8 cellular contexts compared by ENCODE assay signal in the genomic region with DNA sequence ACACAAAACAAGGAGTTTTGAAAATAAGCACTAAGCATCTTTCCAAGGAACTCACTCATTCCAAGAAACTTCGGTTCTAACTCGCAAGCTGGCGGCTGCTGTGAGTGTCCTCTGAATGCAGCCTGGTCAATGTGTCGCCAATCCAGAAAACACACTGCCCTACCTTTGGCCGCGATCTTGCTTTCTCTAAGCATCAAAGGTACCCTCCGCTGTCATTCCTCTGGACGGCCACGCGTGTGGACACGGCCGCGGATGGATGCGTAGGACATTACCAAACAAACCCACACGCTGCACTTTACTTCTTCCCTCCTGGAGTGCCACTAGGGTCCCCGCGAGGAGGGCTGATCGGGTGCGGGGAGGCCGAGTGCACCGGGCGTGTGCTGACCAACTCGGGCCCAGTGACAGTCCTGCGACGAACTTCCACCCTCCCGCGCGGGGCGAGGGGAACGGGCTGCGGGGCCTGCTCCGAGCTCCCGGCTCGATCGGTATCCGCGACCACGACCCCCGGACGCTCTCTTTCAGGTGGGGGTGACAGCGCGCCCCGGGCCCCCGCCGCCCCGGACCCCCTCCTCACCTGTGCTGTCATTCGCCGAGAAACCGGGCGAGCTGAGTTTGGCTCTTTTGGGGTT. TPM values are rescaled to one million over a fixed set of nuclear protein-coding genes. Genes with fewer than 3 reads are reported as not detected.
A peak's percentile ranks its signal among the peaks of the same experiment; 100 is the strongest.
DNase-seq lines count a peak whose midpoint lies in the region; ATAC-seq, FAIRE-seq and TF ChIP-seq lines count a peak whose summit lies in the region.

No MANE protein-coding gene starts in this region.

- TF ChIP-seq CTCF in foreskin fibroblast (IDR thresholded peaks at IDR 0.05; ENCODE audit: low read depth, low read length) (no peak), osteoblast (IDR thresholded peaks at IDR 0.05; ENCODE audit: extremely low read depth, low read depth, low read length) (no peak)

- H3K4me1 ChIP-seq in osteoblast (ENCODE audit: insufficient read depth, low read length), result peaks cover 23% of the 10 kb centered on the region

- FAIRE-seq in GM12892 (lab: Jason Lieb, UNC), result peak; percentile 71

- H3K27me3 ChIP-seq in osteoblast (ENCODE audit: insufficient read depth, low read length), result no peaks in the 10 kb centered on the region

- no peak overlapping the region for H3K27ac ChIP-seq in osteoblast (ENCODE audit: low read depth, low read length)

- peak; percentile 22 for ATAC-seq in HG03432 (IDR thresholded peaks at IDR 0.05; ENCODE audit: unreplicated experiment)

- DNase-seq in GM12892 (ENCODE audit: insufficient read length) (no peak), foreskin fibroblast (peak in 1 of 2 donors; percentile 36), osteoblast (ENCODE audit: insufficient read length, low spot score, missing footprints) (no peak), NCI-H2081 (lab: John Stamatoyannopoulos, UW) (no peak), DMS153 treated with DMSO at 0.1 percent for 48 hours (lab: John Stamatoyannopoulos, UW; ENCODE audit: unreplicated experiment) (no peak), NCI-H510A treated with DMSO at 0.1 percent for 48 hours (lab: John Stamatoyannopoulos, UW) (no peak)
- peak; percentile 63 for DNase-seq in activated CD8-positive, alpha-beta memory T cell treated with anti-CD3 and anti-CD28 coated beads for 24 hours

- no peak; the same call in 1 of the 2 replicates for TF ChIP-seq POLR2A in GM12892 (IDR thresholded peaks at IDR 0.05; ENCODE audit: low read depth, low read length)

- H3K36me3 ChIP-seq in osteoblast (ENCODE audit: insufficient read depth, low read length), result peaks cover 4% of the 10 kb centered on the region

- peak overlapping the region; percentile 70 to 92 for H3K4me3 ChIP-seq in foreskin fibroblast (ENCODE audit: low read depth in 1 of 2, low read length in 2 of 2)
- H3K4me3 ChIP-seq in osteoblast (ENCODE audit: insufficient read depth, low read length), result peak overlapping the region; percentile 84

- H4K20me1 ChIP-seq in osteoblast (ENCODE audit: insufficient read depth, low read length), result peaks cover 52% of the 10 kb centered on the region

- peaks cover 55% of the 10 kb centered on the region for H3K79me2 ChIP-seq in osteoblast (ENCODE audit: insufficient read depth, low read length)

- peak overlapping the region; percentile 96 for H3K4me2 ChIP-seq in osteoblast (ENCODE audit: insufficient read depth, low read length)

- no peaks in the 10 kb centered on the region for H3K9me3 ChIP-seq in osteoblast (ENCODE audit: low read depth, low read length)

- H2AFZ ChIP-seq in osteoblast (ENCODE audit: low read length), result no peak overlapping the region

RNA-seq across cellular contexts. Expression of a gene that starts 1.1 kb away (rescaled TPM):
- polyA plus RNA-seq in GM12892 (2012; ENCODE audit: missing spikeins), result 17.0 TPM
- total RNA-seq in osteoblast, result 28.2 and 30.9 TPM in 2 replicates
